ENCODE assay signal across 19 cellular contexts in the genomic region with DNA sequence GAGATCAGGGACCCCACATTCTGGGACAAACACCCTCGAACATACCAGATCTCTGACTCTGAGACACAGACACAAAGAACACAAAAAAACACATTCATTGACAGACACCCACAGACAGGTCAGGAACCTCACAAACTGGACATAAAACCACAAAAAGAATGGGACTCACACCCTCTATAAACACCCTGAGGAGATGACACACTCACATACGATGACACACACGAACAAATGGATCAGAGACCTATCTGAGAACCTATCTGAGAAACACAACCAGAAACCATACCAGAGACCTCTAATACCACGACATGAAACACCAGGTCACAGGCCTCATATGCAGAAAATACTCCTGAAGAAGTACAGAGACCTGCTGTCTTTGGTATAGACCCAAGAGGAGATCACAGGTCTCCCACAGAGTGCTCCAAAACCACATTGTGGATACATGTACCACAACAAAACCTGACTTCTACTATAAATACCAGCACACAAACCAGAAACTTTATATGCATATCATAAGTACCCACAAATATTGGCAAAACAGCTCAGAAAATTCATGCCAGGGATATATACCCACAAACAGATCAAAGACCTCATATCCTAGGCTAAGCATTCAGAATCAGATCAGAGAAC. TPM values are rescaled to one million over a fixed set of nuclear protein-coding genes. Genes with fewer than 3 reads are reported as not detected.
DNase-seq lines count a peak whose midpoint lies in the region; ATAC-seq and TF ChIP-seq lines count a peak whose summit lies in the region.
"Had no signal": no experiment of that assay in that cellular context is flagged by ENCODE, and none has a peak within 500 bp of the region (broad histone marks: within the 10 kb centered on the region; RNA-seq: fewer than 3 reads in every experiment).

No MANE protein-coding gene starts in this region.

- H3K4me3 Mint-ChIP-seq in activated CD4-positive, alpha-beta T cell treated with anti-CD3 and anti-CD28 coated beads, Interleukin-2, amount 10 ng/mL, durations not matched to agents 24 days and 14 days, result no peak overlapping the region
- peak overlapping the region; percentile 59 for H3K4me3 Mint-ChIP-seq in activated naive CD8-positive, alpha-beta T cell
- no peak overlapping the region for H3K4me3 Mint-ChIP-seq in nephron progenitor cell
- H3K4me3 Mint-ChIP-seq: brain; CD14-positive monocyte; stimulated activated naive B cell treated with anti-CD40 and anti-IgM and Interleukin-4, amounts not matched to agents 10 μg/mL and 1 μg/mL and 100 μg/mL, for 72 hours; type B pancreatic cell had no signal

- H3K9me3 Mint-ChIP-seq in activated CD4-positive, alpha-beta T cell treated with anti-CD3 and anti-CD28 coated beads, Interleukin-2, amount 10 ng/mL, durations not matched to agents 24 days and 14 days, result no peaks in the 10 kb centered on the region
- H3K9me3 Mint-ChIP-seq in activated naive CD8-positive, alpha-beta T cell (ENCODE audit: low read depth), result no peaks in the 10 kb centered on the region
- peaks cover 64% of the 10 kb centered on the region for H3K9me3 Mint-ChIP-seq in nephron progenitor cell
- H3K9me3 Mint-ChIP-seq: stimulated activated naive B cell treated with anti-CD40 and anti-IgM and Interleukin-4, amounts not matched to agents 10 μg/mL and 1 μg/mL and 100 μg/mL, for 72 hours; type B pancreatic cell had no signal

- peaks cover 65% of the 10 kb centered on the region for H3K4me1 Mint-ChIP-seq in activated CD4-positive, alpha-beta T cell treated with anti-CD3 and anti-CD28 coated beads, Interleukin-2, amount 10 ng/mL, durations not matched to agents 24 days and 14 days
- H3K4me1 Mint-ChIP-seq in activated naive CD8-positive, alpha-beta T cell (ENCODE audit: low read depth), result peaks cover 75% of the 10 kb centered on the region
- H3K4me1 Mint-ChIP-seq in nephron progenitor cell, result peaks cover 11% of the 10 kb centered on the region

- intact Hi-C loops in activated CD4-positive, alpha-beta T cell treated with anti-CD3 and anti-CD28 coated beads, Interleukin-2, amount 10 ng/mL, durations not matched to agents 24 days and 14 days (cut with micrococcal nuclease), result no loop called here

- TF ChIP-seq CTCF in nephron progenitor cell (IDR thresholded peaks at IDR 0.05), result no peak

- ATAC-seq in HG02840 (IDR thresholded peaks at IDR 0.05; ENCODE audit: low FRiP score, unreplicated experiment), result no peak
- ATAC-seq in GM21447 (IDR thresholded peaks at IDR 0.05; ENCODE audit: unreplicated experiment), result no peak
- ATAC-seq in left lobe of liver, result no peak
- ATAC-seq: stimulated activated naive B cell treated with anti-CD40 and anti-IgM and Interleukin-4, amounts not matched to agents 10 μg/mL and 1 μg/mL and 100 μg/mL, for 72 hours had no signal

- H3K36me3 Mint-ChIP-seq in activated CD4-positive, alpha-beta T cell treated with anti-CD3 and anti-CD28 coated beads, Interleukin-2, amount 10 ng/mL, durations not matched to agents 24 days and 14 days (ENCODE audit: low read depth), result peaks cover 7% of the 10 kb centered on the region
- H3K36me3 Mint-ChIP-seq in activated naive CD8-positive, alpha-beta T cell, result no peaks in the 10 kb centered on the region
- no peaks in the 10 kb centered on the region for H3K36me3 Mint-ChIP-seq in nephron progenitor cell (ENCODE audit: low read depth)
- H3K36me3 Mint-ChIP-seq: brain; CD14-positive monocyte; stimulated activated naive B cell treated with anti-CD40 and anti-IgM and Interleukin-4, amounts not matched to agents 10 μg/mL and 1 μg/mL and 100 μg/mL, for 72 hours; type B pancreatic cell had no signal

- DNase-seq in activated CD4-positive, alpha-beta T cell treated with anti-CD3 and anti-CD28 coated beads, Interleukin-2, amount 10 ng/mL, durations not matched to agents 24 days and 14 days, result peak; percentile 61
- DNase-seq in activated CD4-positive, alpha-beta T cell treated with anti-CD3 and anti-CD28 coated beads for 1 hour, result no peak
- DNase-seq in LHCN-M2 (ENCODE audit: low read depth) (peak; percentile 56), nephron progenitor cell (no peak), left lobe of liver (ENCODE audit: low spot score) (no peak)
- DNase-seq: activated T-cell treated with anti-CD3 and anti-CD28 coated beads, Interleukin-2, amount 50 U/mL, for 48 hours; cortex of kidney; NCI-H345; stimulated activated naive B cell treated with anti-CD40 and anti-IgM and Interleukin-4, amounts not matched to agents 10 μg/mL and 1 μg/mL and 100 μg/mL, for 72 hours had no signal

- peak overlapping the region; percentile 65 for H3K27ac Mint-ChIP-seq in activated CD4-positive, alpha-beta T cell treated with anti-CD3 and anti-CD28 coated beads, Interleukin-2, amount 10 ng/mL, durations not matched to agents 24 days and 14 days
- peak overlapping the region; percentile 84 for H3K27ac Mint-ChIP-seq in activated naive CD8-positive, alpha-beta T cell
- H3K27ac Mint-ChIP-seq in nephron progenitor cell, result peak overlapping the region; percentile 36
- H3K27ac Mint-ChIP-seq: CD14-positive monocyte; progenitor cell of endocrine pancreas; stimulated activated naive B cell treated with anti-CD40 and anti-IgM and Interleukin-4, amounts not matched to agents 10 μg/mL and 1 μg/mL and 100 μg/mL, for 72 hours; type B pancreatic cell had no signal

- no peaks in the 10 kb centered on the region for H3K27me3 Mint-ChIP-seq in activated CD4-positive, alpha-beta T cell treated with anti-CD3 and anti-CD28 coated beads, Interleukin-2, amount 10 ng/mL, durations not matched to agents 24 days and 14 days
- no peaks in the 10 kb centered on the region for H3K27me3 Mint-ChIP-seq in activated naive CD8-positive, alpha-beta T cell
- H3K27me3 Mint-ChIP-seq in nephron progenitor cell (ENCODE audit: low read depth, poor library complexity), result no peaks in the 10 kb centered on the region
- H3K27me3 Mint-ChIP-seq: brain, type B pancreatic cell had no signal

RNA-seq across cellular contexts. Expression of a gene that starts 19.5 kb away (rescaled TPM):
- total RNA-seq in activated CD4-positive, alpha-beta T cell treated with anti-CD3 and anti-CD28 coated beads, Interleukin-2, amount 10 ng/mL, durations not matched to agents 24 days and 14 days, result 27.6 and 32.2 TPM in 2 replicates
- 13.0 and 14.8 TPM in 2 replicates for total RNA-seq in LHCN-M2 (2014; rRNA removed)
- 9.5 TPM for polyA plus RNA-seq in LHCN-M2 (2012)
- total RNA-seq in left lobe of liver, result 4.3 TPM

RNA-seq across cellular contexts. Expression of a gene that starts 32.4 kb away (rescaled TPM):
- total RNA-seq in activated CD4-positive, alpha-beta T cell treated with anti-CD3 and anti-CD28 coated beads, Interleukin-2, amount 10 ng/mL, durations not matched to agents 24 days and 14 days, result 99.0 and 104 TPM in 2 replicates
- not detected in 2 replicates for total RNA-seq in LHCN-M2 (2014; rRNA removed)
- 0.15 TPM for polyA plus RNA-seq in LHCN-M2 (2012)
- 3.2 TPM for total RNA-seq in left lobe of liver
- total RNA-seq: epithelial cell of proximal tubule had no signal

RNA-seq across cellular contexts. Expression of a gene that starts 45.6 kb away (rescaled TPM):
- total RNA-seq in activated CD4-positive, alpha-beta T cell treated with anti-CD3 and anti-CD28 coated beads, Interleukin-2, amount 10 ng/mL, durations not matched to agents 24 days and 14 days, result not detected in 2 replicates
- total RNA-seq in LHCN-M2 (2014; rRNA removed), result not detected in 2 replicates
- polyA plus RNA-seq in LHCN-M2 (2012), result not detected
- 3.1 TPM for total RNA-seq in left lobe of liver
- total RNA-seq: epithelial cell of proximal tubule, glomerular endothelial cell, lower leg skin, progenitor cell of endocrine pancreas had no signal
- polyA plus RNA-seq: CD14-positive monocyte had no signal

Comparison
In these comparisons a context has a peak if more than half of its experiments do, and no peak if none do; other contexts are left out.
1. DNase-seq: peak in activated CD4-positive, alpha-beta T cell treated with anti-CD3 and anti-CD28 coated beads, Interleukin-2, amount 10 ng/mL, durations not matched to agents 24 days and 14 days (single experiment) and LHCN-M2 (single experiment); none in activated CD4-positive, alpha-beta T cell treated with anti-CD3 and anti-CD28 coated beads for 1 hour (single experiment), nephron progenitor cell (single experiment) and left lobe of liver (single experiment).
2. RNA of a gene that starts 32.4 kb away (total RNA-seq): 99.0 to 104 TPM in activated CD4-positive, alpha-beta T cell treated with anti-CD3 and anti-CD28 coated beads, Interleukin-2, amount 10 ng/mL, durations not matched to agents 24 days and 14 days; 3.2 TPM in left lobe of liver (single experiment) and not detected in LHCN-M2; every median in the first group is over 10 times any median in the second.
3. Peak in every context shown above with its lines, with median percentiles within 50 percentile points of each other: H3K27ac Mint-ChIP-seq.